14 cellular contexts compared by ENCODE assay signal in genomic region chr6:74785236-74785635, GRCh38.
DNase-seq lines count a peak whose midpoint lies in the region; ATAC-seq and TF ChIP-seq lines count a peak whose summit lies in the region.
"Had no signal": no experiment of that assay in that cellular context is flagged by ENCODE, and none has a peak within 500 bp of the region (broad histone marks: within the 10 kb centered on the region; RNA-seq: fewer than 3 reads in every experiment).

No MANE protein-coding gene starts in this region.

- H3K9me3 Mint-ChIP-seq in chondrocyte (ENCODE audit: low read depth) (peaks cover 33% of the 10 kb centered on the region), WTC11 (peaks cover 14% of the 10 kb centered on the region)

- H4K20me1 ChIP-seq in BLaER1: no peaks in the 10 kb centered on the region

- H3K36me3 ChIP-seq in BLaER1: no peaks in the 10 kb centered on the region

- H3K4me3 Mint-ChIP-seq in chondrocyte (ENCODE audit: unreplicated experiment) (no peak overlapping the region), WTC11 (no peak overlapping the region)
- H3K4me3 Mint-ChIP-seq: CD14-positive monocyte had no signal

- no peaks in the 10 kb centered on the region for H3K9me3 ChIP-seq in BLaER1

- in situ Hi-C loops in ACHN (cut with HindIII; ENCODE audit: low pct_ligation_motif_present, low pct_unique_long_range_greater_than_20kb, low sequenced_read_pairs): no loop called here

- peaks cover 48% of the 10 kb centered on the region for H3K4me1 Mint-ChIP-seq in chondrocyte (ENCODE audit: low read depth)
- no peaks in the 10 kb centered on the region for H3K4me1 Mint-ChIP-seq in WTC11
- H3K4me1 Mint-ChIP-seq: CD14-positive monocyte had no signal

- CTCF ChIA-PET in WTC11 (lab: Charles Lee): no interaction called here

- H3K36me3 Mint-ChIP-seq in chondrocyte (ENCODE audit: low read depth) (peaks cover 5% of the 10 kb centered on the region), WTC11 (no peaks in the 10 kb centered on the region)
- H3K36me3 Mint-ChIP-seq: CD14-positive monocyte had no signal

- H3K27me3 ChIP-seq in BLaER1: no peaks in the 10 kb centered on the region

- H3K4me1 ChIP-seq in BLaER1: peaks cover 9% of the 10 kb centered on the region

- peak; percentile 11 for DNase-seq in LHCN-M2 (ENCODE audit: low read depth)
- no peak for DNase-seq in chondrocyte (ENCODE audit: low spot score)
- DNase-seq in iris pigment epithelial cell (ENCODE audit: low read depth): peak; percentile 25
- no peak for DNase-seq in ACHN
- DNase-seq in activated CD8-positive, alpha-beta memory T cell treated with anti-CD3 and anti-CD28 coated beads, Interleukin-2, amount 50 U/mL, for 4 hours: no peak
- DNase-seq in WTC11 (ENCODE audit: low spot score): no peak
- DNase-seq: H7, NCI-H1092 treated with DMSO at 0.1 percent for 48 hours, NCI-H2081 treated with DMSO at 0.1 percent for 48 hours, NCI-H524 had no signal

- H3K4me2 ChIP-seq in BLaER1: peak overlapping the region; percentile 30; the same call in 1 of the 2 replicates

- no peak for TF ChIP-seq CTCF in chondrocyte (IDR thresholded peaks at IDR 0.05)
- TF ChIP-seq CTCF in WTC11 (IDR thresholded peaks at IDR 0.05): no peak

- H3K9ac ChIP-seq in BLaER1: no peak overlapping the region

- H3K4me3 ChIP-seq in BLaER1: no peak overlapping the region
- H3K4me3 ChIP-seq: K562 had no signal

- peak overlapping the region; percentile 75 for H3K27ac Mint-ChIP-seq in chondrocyte (ENCODE audit: unreplicated experiment)
- H3K27ac Mint-ChIP-seq in WTC11: no peak overlapping the region
- H3K27ac Mint-ChIP-seq: CD14-positive monocyte had no signal

- POLR2A ChIA-PET in WTC11 (lab: Charles Lee): interaction anchor here (0.5 kb wide), 1 partner anchor 419 kb away, joined by 3 read pairs; no protein-coding TSS in a partner anchor

- H3K27ac ChIP-seq in BLaER1: no peak overlapping the region

- H3K27me3 Mint-ChIP-seq in chondrocyte (ENCODE audit: low read depth): no peaks in the 10 kb centered on the region
- no peaks in the 10 kb centered on the region for H3K27me3 Mint-ChIP-seq in WTC11 (ENCODE audit: low read depth)

- ATAC-seq in HG02763 (IDR thresholded peaks at IDR 0.05; ENCODE audit: unreplicated experiment) (no peak), WTC11 (no peak)
- ATAC-seq: K562 had no signal

TF ChIP-seq in WTC11, 78 proteins besides CTCF, POLR2A, EP300 and RAD21:
- TF ChIP-seq ZNF219 (CRISPR knock-in tag; IDR thresholded peaks at IDR 0.05; ENCODE audit: borderline replicate concordance): no peak
- TF ChIP-seq JAZF1 (CRISPR knock-in tag; IDR thresholded peaks at IDR 0.05): no peak
- no peak for TF ChIP-seq MXD4 (CRISPR knock-in tag; IDR thresholded peaks at IDR 0.05; ENCODE audit: borderline replicate concordance)
- no peak for TF ChIP-seq IRF2 (CRISPR knock-in tag; IDR thresholded peaks at IDR 0.05; ENCODE audit: borderline replicate concordance, low read depth)
- no peak for TF ChIP-seq CREM (CRISPR knock-in tag; IDR thresholded peaks at IDR 0.05)
- TF ChIP-seq NR2C2 (CRISPR knock-in tag; IDR thresholded peaks at IDR 0.05): no peak
- TF ChIP-seq ATF3 (CRISPR knock-in tag; conservative IDR thresholded peaks at IDR 0.05): no peak

Comparison
In these comparisons a context has a peak if more than half of its experiments do, and no peak if none do; other contexts are left out.
1. DNase-seq: peak in LHCN-M2 (single experiment) and iris pigment epithelial cell (single experiment); none in chondrocyte (single experiment), ACHN (single experiment), activated CD8-positive, alpha-beta memory T cell treated with anti-CD3 and anti-CD28 coated beads, Interleukin-2, amount 50 U/mL, for 4 hours (single experiment) and WTC11 (single experiment).